In the genomic region with DNA sequence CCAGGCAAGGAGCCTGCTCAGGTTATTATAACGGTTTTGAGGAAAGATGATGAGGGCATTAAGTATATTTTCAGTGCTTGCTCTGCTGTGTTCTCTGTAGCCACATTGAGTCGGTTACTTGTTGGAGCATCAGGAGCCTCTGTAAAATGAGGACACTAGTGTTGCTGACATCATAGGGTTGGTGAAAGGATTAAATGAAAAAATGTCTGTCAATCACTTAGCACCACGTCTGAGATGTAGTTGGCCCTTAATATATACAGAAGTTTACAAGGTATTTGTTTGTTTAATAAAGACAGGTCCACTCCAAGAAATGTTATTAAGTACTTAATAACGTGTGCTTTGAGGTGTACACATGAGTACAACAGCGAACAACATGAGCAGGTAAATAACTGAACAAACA, we compare ENCODE assay signal across 8 cellular contexts. TPM values are rescaled to one million over a fixed set of nuclear protein-coding genes. Genes with fewer than 3 reads are reported as not detected.
DNase-seq lines count a peak whose midpoint lies in the region; ATAC-seq and TF ChIP-seq lines count a peak whose summit lies in the region.

No MANE protein-coding gene starts in this region.

- peak overlapping the region; percentile 92 for H3K4me3 ChIP-seq in CD8-positive, alpha-beta memory T cell (ENCODE audit: low read length)
- H3K4me3 ChIP-seq in NB4 (ENCODE audit: low read depth, low read length), result peak overlapping the region; percentile 73
- peak overlapping the region; percentile 92 for H3K4me3 ChIP-seq in osteoblast (ENCODE audit: insufficient read depth, low read length)

- H2AFZ ChIP-seq in osteoblast (ENCODE audit: low read length), result peak overlapping the region; percentile 80

- TF ChIP-seq POLR2A in NB4 (IDR thresholded peaks at IDR 0.05; ENCODE audit: extremely low read depth, insufficient read length), result no peak

- H3K4me1 ChIP-seq in CD8-positive, alpha-beta memory T cell (ENCODE audit: insufficient read depth, low read length), result peaks cover 16% of the 10 kb centered on the region
- peaks cover 12% of the 10 kb centered on the region for H3K4me1 ChIP-seq in osteoblast (ENCODE audit: insufficient read depth, low read length)

- no peak for DNase-seq in CD8-positive, alpha-beta memory T cell
- DNase-seq in NB4 (ENCODE audit: low read depth) (peak; percentile 2), osteoblast (ENCODE audit: insufficient read length, low spot score, missing footprints) (no peak), NCI-H1092 (lab: John Stamatoyannopoulos, UW) (no peak)
- no peak for DNase-seq in effector memory CD8-positive, alpha-beta T cell
- no peak for DNase-seq in activated CD4-positive, CD25-positive, alpha-beta regulatory T cell (lab: John Stamatoyannopoulos, UW)
- no peak for DNase-seq in stimulated activated CD4-positive, alpha-beta T cell treated with anti-CD3 and anti-CD28 coated beads, Interleukin-12 subunit alpha, Interleukin-12 subunit beta, amount 100 ng/mL, for 4 hours

- H3K36me3 ChIP-seq in CD8-positive, alpha-beta memory T cell (ENCODE audit: insufficient read depth, low read length), result no peaks in the 10 kb centered on the region
- no peaks in the 10 kb centered on the region for H3K36me3 ChIP-seq in osteoblast (ENCODE audit: insufficient read depth, low read length)

- H3K79me2 ChIP-seq in osteoblast (ENCODE audit: insufficient read depth, low read length), result no peaks in the 10 kb centered on the region

- peaks cover 28 to 51% (median 46%) of the 10 kb centered on the region in 3 donors for H3K4me1 Mint-ChIP-seq in CD8-positive, alpha-beta memory T cell
- H3K4me1 Mint-ChIP-seq in effector memory CD8-positive, alpha-beta T cell (ENCODE audit: low read depth in 2 of 2), result peaks cover 16 to 30% of the 10 kb centered on the region in 2 donors

- ATAC-seq in effector memory CD8-positive, alpha-beta T cell (replicated peaks), result no peak
- ATAC-seq in HG03442 (IDR thresholded peaks at IDR 0.05; ENCODE audit: unreplicated experiment), result no peak

- no peak overlapping the region for H3K27ac ChIP-seq in CD8-positive, alpha-beta memory T cell (ENCODE audit: low read depth, low read length)
- H3K27ac ChIP-seq in osteoblast (ENCODE audit: low read depth, low read length), result no peak overlapping the region

- H3K4me2 ChIP-seq in osteoblast (ENCODE audit: insufficient read depth, low read length), result peak overlapping the region; percentile 95

- peak overlapping the region in 7 of 8 donors; percentile 17 to 69 (median 56) for H3K27ac Mint-ChIP-seq in CD8-positive, alpha-beta memory T cell
- peak overlapping the region; percentile 85 to 92 for H3K27ac Mint-ChIP-seq in effector memory CD8-positive, alpha-beta T cell

- CTCF ChIA-PET in CD8-positive, alpha-beta memory T cell (lab: Charles Lee), result no interaction called here

- POLR2A ChIA-PET in CD8-positive, alpha-beta memory T cell (lab: Charles Lee), result no interaction called here

- H3K27me3 ChIP-seq in CD8-positive, alpha-beta memory T cell (ENCODE audit: insufficient read depth, low read length, poor library complexity, severe bottlenecking), result no peaks in the 10 kb centered on the region
- no peaks in the 10 kb centered on the region for H3K27me3 ChIP-seq in osteoblast (ENCODE audit: insufficient read depth, low read length)

- H3K9me3 Mint-ChIP-seq in CD8-positive, alpha-beta memory T cell, result no peaks in the 10 kb centered on the region
- no peaks in the 10 kb centered on the region for H3K9me3 Mint-ChIP-seq in effector memory CD8-positive, alpha-beta T cell

- no peaks in the 10 kb centered on the region for H3K9me3 ChIP-seq in CD8-positive, alpha-beta memory T cell (ENCODE audit: low read length)
- H3K9me3 ChIP-seq in osteoblast (ENCODE audit: low read depth, low read length), result no peaks in the 10 kb centered on the region

- peaks cover 2 to 12% of the 10 kb centered on the region in 2 donors for H3K27me3 Mint-ChIP-seq in CD8-positive, alpha-beta memory T cell
- peaks cover 0 to 10% of the 10 kb centered on the region in 2 donors for H3K27me3 Mint-ChIP-seq in effector memory CD8-positive, alpha-beta T cell

- TF ChIP-seq CTCF in NB4 (IDR thresholded peaks at IDR 0.05; ENCODE audit: low read depth, low read length) (no peak), osteoblast (IDR thresholded peaks at IDR 0.05; ENCODE audit: extremely low read depth, low read depth, low read length) (no peak)

- H4K20me1 ChIP-seq in osteoblast (ENCODE audit: insufficient read depth, low read length), result no peaks in the 10 kb centered on the region

- peak overlapping the region; percentile 14 to 96 (median 88) for H3K4me3 Mint-ChIP-seq in CD8-positive, alpha-beta memory T cell
- peak overlapping the region; percentile 80 to 87 for H3K4me3 Mint-ChIP-seq in effector memory CD8-positive, alpha-beta T cell

- peaks cover 0 to 28% (median 1%) of the 10 kb centered on the region in 3 donors for H3K36me3 Mint-ChIP-seq in CD8-positive, alpha-beta memory T cell
- peaks cover 21% of the 10 kb centered on the region for H3K36me3 Mint-ChIP-seq in effector memory CD8-positive, alpha-beta T cell (ENCODE audit: insufficient read depth)

RNA-seq across cellular contexts. Expression of gene SLC25A26, which starts 0.7 kb away (rescaled TPM):
- 10 to 100 TPM; 18.9 to 22.5 TPM for total RNA-seq in CD8-positive, alpha-beta memory T cell
- polyA plus RNA-seq in CD8-positive, alpha-beta memory T cell, result 38.4 TPM
- 26.1 and 31.2 TPM in 2 replicates for total RNA-seq in osteoblast
